11 cellular contexts compared by ENCODE assay signal in the genomic region with DNA sequence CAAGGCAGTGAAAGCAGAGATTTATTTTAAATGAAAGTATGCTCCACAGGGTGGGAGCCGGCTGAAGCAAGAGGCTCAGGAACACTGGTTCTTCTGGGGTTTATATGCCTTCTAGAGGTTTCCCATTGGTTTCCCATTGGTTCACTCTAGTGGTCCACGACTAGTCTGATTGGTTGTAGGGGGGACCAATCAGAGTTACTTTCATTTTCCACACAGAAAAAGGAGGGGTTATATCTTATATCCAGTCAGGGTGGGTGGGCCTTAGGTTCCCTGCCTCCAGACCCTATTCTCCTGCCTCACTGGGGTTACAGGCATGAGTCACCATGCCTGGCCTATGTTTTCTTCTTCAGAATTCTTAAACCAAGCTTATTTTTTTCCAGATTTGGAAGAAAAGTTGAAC.
A peak's percentile ranks its signal among the peaks of the same experiment; 100 is the strongest.
DNase-seq lines count a peak whose midpoint lies in the region; ATAC-seq and TF ChIP-seq lines count a peak whose summit lies in the region.
"Had no signal": no experiment of that assay in that cellular context is flagged by ENCODE, and none has a peak within 500 bp of the region (broad histone marks: within the 10 kb centered on the region; RNA-seq: fewer than 3 reads in every experiment).

No MANE protein-coding gene starts in this region.

- H3K4me3 ChIP-seq in heart right ventricle: peak overlapping the region in 1 of 10 donors; percentile 33
- H3K4me3 ChIP-seq in vagina: no peak overlapping the region
- no peak overlapping the region for H3K4me3 ChIP-seq in effector memory CD4-positive, alpha-beta T cell (ENCODE audit: insufficient read depth, low read depth, low read length, poor library complexity, severe bottlenecking)

- H3K27ac Mint-ChIP-seq in activated naive CD8-positive, alpha-beta T cell treated with anti-CD3 and anti-CD28 coated beads, Interleukin-2, amount 50 U/mL, for 24 hours: no peak overlapping the region
- H3K27ac Mint-ChIP-seq: activated B cell treated with CpG ODN at 0.5 μM for 24 hours, mesothelial cell of epicardium had no signal

- no peak overlapping the region for H3K4me3 Mint-ChIP-seq in activated naive CD8-positive, alpha-beta T cell treated with anti-CD3 and anti-CD28 coated beads, Interleukin-2, amount 50 U/mL, for 24 hours
- H3K4me3 Mint-ChIP-seq: activated B cell treated with CpG ODN at 0.5 μM for 24 hours, mesothelial cell of epicardium had no signal

- TF ChIP-seq CTCF in heart right ventricle (IDR thresholded peaks at IDR 0.05) (no peak), vagina (IDR thresholded peaks at IDR 0.05) (no peak)

- ATAC-seq in heart right ventricle: peak in 1 of 8 donors; percentile 8
- ATAC-seq in Right ventricle myocardium superior (ENCODE audit: poor library complexity): no peak
- ATAC-seq in activated naive CD8-positive, alpha-beta T cell treated with anti-CD3 and anti-CD28 coated beads, Interleukin-2, amount 50 U/mL, for 24 hours: peak; percentile 50

- H3K27ac ChIP-seq in heart right ventricle (peak overlapping the region in 6 of 10 donors; percentile 73 to 90 (median 84)), vagina (peak overlapping the region; percentile 56)
- no peak overlapping the region for H3K27ac ChIP-seq in effector memory CD4-positive, alpha-beta T cell (ENCODE audit: insufficient read depth, low read length, poor library complexity, severe bottlenecking)

- H3K36me3 Mint-ChIP-seq in activated naive CD8-positive, alpha-beta T cell treated with anti-CD3 and anti-CD28 coated beads, Interleukin-2, amount 50 U/mL, for 24 hours (ENCODE audit: low read depth): peaks cover 30% of the 10 kb centered on the region

- H3K4me1 ChIP-seq in heart right ventricle (peaks cover 0 to 69% (median 45%) of the 10 kb centered on the region in 9 donors), vagina (peaks cover 51% of the 10 kb centered on the region)
- no peaks in the 10 kb centered on the region for H3K4me1 ChIP-seq in effector memory CD4-positive, alpha-beta T cell (ENCODE audit: control insufficient read depth, insufficient read depth, low read length, poor library complexity, severe bottlenecking)

- 86 to 91% methylated on average over 2 of the region's 2 CpGs for WGBS in heart right ventricle, 2 donors

- intact Hi-C loops in heart right ventricle (cut with DNase I): no loop called here
- intact Hi-C loops in Right ventricle myocardium superior (cut with DNase I): no loop called here
- intact Hi-C loops in vagina (cut with DNase I): no loop called here

- H3K9me3 ChIP-seq in heart right ventricle (no peaks in the 10 kb centered on the region), vagina (no peaks in the 10 kb centered on the region)
- H3K9me3 ChIP-seq in effector memory CD4-positive, alpha-beta T cell (ENCODE audit: control insufficient read depth, low read length): no peaks in the 10 kb centered on the region

- H3K27me3 ChIP-seq in heart right ventricle (no peaks in the 10 kb centered on the region), vagina (no peaks in the 10 kb centered on the region)
- H3K27me3 ChIP-seq in effector memory CD4-positive, alpha-beta T cell (replicated peaks; ENCODE audit: control insufficient read depth, insufficient read depth, low read length, poor library complexity, severe bottlenecking): no peaks in the 10 kb centered on the region

- TF ChIP-seq POLR2A in vagina (IDR thresholded peaks at IDR 0.05): no peak

- H3K4me1 Mint-ChIP-seq in activated naive CD8-positive, alpha-beta T cell treated with anti-CD3 and anti-CD28 coated beads, Interleukin-2, amount 50 U/mL, for 24 hours: peaks cover 23% of the 10 kb centered on the region

- DNase-seq in heart right ventricle (no peak), Right ventricle myocardium superior (no peak), iPS DF 19.7 (ENCODE audit: low read depth, low spot score) (peak; percentile 45), vagina (ENCODE audit: extremely low spot score in 2 of 2) (no peak), GOT3 (lab: John Stamatoyannopoulos, UW) (no peak)
- DNase-seq in activated naive CD8-positive, alpha-beta T cell treated with anti-CD3 and anti-CD28 coated beads, Interleukin-2, amount 50 U/mL, for 24 hours: no peak
- no peak for DNase-seq in effector memory CD4-positive, alpha-beta T cell
- DNase-seq in stimulated activated CD4-positive, alpha-beta T cell treated with anti-CD3 and anti-CD28 coated beads, Interleukin-12 subunit alpha, Interleukin-12 subunit beta, amount 100 ng/mL, for 4 hours: no peak
- DNase-seq: activated B cell treated with CpG ODN at 0.5 μM for 24 hours, Calu3 had no signal

- no peaks in the 10 kb centered on the region for H3K9me3 Mint-ChIP-seq in activated naive CD8-positive, alpha-beta T cell treated with anti-CD3 and anti-CD28 coated beads, Interleukin-2, amount 50 U/mL, for 24 hours
- H3K9me3 Mint-ChIP-seq: activated B cell treated with CpG ODN at 0.5 μM for 24 hours, mesothelial cell of epicardium had no signal

- H3K36me3 ChIP-seq in heart right ventricle (peaks cover 0 to 93% (median 19%) of the 10 kb centered on the region in 9 donors), vagina (peaks cover 0 to 39% of the 10 kb centered on the region in 2 donors)
- peaks cover 40% of the 10 kb centered on the region for H3K36me3 ChIP-seq in effector memory CD4-positive, alpha-beta T cell (ENCODE audit: control insufficient read depth, insufficient read depth, low read length)

- no peaks in the 10 kb centered on the region for H3K27me3 Mint-ChIP-seq in activated naive CD8-positive, alpha-beta T cell treated with anti-CD3 and anti-CD28 coated beads, Interleukin-2, amount 50 U/mL, for 24 hours
- H3K27me3 Mint-ChIP-seq: activated B cell treated with CpG ODN at 0.5 μM for 24 hours had no signal
